Comparison of ENCODE assay signal across 2 cellular contexts in the genomic region with DNA sequence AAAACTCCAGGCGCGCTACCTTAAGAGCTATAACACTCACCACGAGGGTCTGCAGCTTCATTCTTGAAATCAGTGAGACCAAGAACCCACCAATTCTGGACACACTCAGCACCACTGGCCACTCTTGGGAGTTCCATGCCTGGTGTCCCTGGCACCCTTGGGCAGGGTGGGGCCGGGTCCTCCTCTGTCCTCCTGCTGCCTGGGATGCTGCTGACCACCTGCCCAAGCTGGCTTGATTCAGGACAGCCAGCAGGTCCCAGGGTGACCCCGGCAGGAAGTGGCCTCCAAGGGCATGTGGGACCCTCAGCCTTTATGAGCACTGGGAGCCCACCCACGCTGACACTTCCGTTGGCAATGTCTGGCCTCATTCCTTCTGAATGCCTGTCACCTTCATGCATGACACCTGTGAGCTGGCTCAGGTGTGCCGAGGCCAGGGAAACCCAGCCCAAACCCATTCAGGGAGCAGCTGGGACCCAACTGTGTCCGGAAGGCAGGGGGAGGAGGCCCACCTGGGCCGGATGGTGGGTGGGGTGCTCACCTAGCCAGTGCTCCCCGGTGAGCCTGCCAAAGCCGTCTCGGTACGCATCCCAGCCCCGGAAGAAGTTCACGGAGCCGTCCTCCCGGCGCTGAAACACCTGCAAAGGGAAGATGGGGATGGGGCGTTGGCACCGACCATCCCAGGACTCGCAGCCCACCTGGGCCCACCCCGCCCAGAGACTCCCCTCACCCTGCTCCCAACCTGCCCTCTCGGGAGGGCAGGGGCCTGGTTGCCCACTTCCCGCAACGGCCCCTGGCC.
TF ChIP-seq lines count a peak whose summit lies in the region.

No MANE protein-coding gene starts in this region.

TF ChIP-seq in K562, 482 proteins besides CTCF, POLR2A, EP300 and RAD21:
- TF ChIP-seq, protein P1, sequence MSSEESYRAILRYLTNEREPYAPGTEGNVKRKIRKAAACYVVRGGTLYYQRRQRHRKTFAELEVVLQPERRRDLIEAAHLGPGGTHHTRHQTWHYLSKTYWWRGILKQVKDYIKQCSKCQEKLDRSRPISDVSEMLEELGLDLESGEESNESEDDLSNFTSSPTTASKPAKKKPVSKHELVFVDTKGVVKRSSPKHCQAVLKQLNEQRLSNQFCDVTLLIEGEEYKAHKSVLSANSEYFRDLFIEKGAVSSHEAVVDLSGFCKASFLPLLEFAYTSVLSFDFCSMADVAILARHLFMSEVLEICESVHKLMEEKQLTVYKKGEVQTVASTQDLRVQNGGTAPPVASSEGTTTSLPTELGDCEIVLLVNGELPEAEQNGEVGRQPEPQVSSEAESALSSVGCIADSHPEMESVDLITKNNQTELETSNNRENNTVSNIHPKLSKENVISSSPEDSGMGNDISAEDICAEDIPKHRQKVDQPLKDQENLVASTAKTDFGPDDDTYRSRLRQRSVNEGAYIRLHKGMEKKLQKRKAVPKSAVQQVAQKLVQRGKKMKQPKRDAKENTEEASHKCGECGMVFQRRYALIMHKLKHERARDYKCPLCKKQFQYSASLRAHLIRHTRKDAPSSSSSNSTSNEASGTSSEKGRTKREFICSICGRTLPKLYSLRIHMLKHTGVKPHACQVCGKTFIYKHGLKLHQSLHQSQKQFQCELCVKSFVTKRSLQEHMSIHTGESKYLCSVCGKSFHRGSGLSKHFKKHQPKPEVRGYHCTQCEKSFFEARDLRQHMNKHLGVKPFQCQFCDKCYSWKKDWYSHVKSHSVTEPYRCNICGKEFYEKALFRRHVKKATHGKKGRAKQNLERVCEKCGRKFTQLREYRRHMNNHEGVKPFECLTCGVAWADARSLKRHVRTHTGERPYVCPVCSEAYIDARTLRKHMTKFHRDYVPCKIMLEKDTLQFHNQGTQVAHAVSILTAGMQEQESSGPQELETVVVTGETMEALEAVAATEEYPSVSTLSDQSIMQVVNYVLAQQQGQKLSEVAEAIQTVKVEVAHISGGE (CRISPR knock-in tag; IDR thresholded peaks at IDR 0.05), result no peak
- TF ChIP-seq POLR2AphosphoS2 (IDR thresholded peaks at IDR 0.05; ENCODE audit: low read length), result no peak
- no peak for TF ChIP-seq ARID1B (IDR thresholded peaks at IDR 0.05)
- TF ChIP-seq, protein P2, sequence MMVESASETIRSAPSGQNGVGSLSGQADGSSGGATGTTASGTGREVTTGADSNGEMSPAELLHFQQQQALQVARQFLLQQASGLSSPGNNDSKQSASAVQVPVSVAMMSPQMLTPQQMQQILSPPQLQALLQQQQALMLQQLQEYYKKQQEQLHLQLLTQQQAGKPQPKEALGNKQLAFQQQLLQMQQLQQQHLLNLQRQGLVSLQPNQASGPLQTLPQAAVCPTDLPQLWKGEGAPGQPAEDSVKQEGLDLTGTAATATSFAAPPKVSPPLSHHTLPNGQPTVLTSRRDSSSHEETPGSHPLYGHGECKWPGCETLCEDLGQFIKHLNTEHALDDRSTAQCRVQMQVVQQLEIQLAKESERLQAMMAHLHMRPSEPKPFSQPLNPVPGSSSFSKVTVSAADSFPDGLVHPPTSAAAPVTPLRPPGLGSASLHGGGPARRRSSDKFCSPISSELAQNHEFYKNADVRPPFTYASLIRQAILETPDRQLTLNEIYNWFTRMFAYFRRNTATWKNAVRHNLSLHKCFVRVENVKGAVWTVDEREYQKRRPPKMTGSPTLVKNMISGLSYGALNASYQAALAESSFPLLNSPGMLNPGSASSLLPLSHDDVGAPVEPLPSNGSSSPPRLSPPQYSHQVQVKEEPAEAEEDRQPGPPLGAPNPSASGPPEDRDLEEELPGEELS (CRISPR knock-in tag; IDR thresholded peaks at IDR 0.05; ENCODE audit: borderline replicate concordance), result no peak
- TF ChIP-seq, protein P3, sequence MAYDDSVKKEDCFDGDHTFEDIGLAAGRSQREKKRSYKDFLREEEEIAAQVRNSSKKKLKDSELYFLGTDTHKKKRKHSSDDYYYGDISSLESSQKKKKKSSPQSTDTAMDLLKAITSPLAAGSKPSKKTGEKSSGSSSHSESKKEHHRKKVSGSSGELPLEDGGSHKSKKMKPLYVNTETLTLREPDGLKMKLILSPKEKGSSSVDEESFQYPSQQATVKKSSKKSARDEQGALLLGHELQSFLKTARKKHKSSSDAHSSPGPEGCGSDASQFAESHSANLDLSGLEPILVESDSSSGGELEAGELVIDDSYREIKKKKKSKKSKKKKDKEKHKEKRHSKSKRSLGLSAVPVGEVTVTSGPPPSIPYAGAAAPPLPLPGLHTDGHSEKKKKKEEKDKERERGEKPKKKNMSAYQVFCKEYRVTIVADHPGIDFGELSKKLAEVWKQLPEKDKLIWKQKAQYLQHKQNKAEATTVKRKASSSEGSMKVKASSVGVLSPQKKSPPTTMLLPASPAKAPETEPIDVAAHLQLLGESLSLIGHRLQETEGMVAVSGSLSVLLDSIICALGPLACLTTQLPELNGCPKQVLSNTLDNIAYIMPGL (CRISPR knock-in tag; IDR thresholded peaks at IDR 0.05), result peak; percentile 75; the same call in 1 of the 2 replicates
- no peak for TF ChIP-seq NBN (IDR thresholded peaks at IDR 0.05; ENCODE audit: low read depth)
- TF ChIP-seq CC2D1A (IDR thresholded peaks at IDR 0.05), result no peak
- TF ChIP-seq EHMT2 (IDR thresholded peaks at IDR 0.05), result no peak
- TF ChIP-seq, protein P4, sequence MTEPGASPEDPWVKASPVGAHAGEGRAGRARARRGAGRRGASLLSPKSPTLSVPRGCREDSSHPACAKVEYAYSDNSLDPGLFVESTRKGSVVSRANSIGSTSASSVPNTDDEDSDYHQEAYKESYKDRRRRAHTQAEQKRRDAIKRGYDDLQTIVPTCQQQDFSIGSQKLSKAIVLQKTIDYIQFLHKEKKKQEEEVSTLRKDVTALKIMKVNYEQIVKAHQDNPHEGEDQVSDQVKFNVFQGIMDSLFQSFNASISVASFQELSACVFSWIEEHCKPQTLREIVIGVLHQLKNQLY (CRISPR knock-in tag; conservative IDR thresholded peaks at IDR 0.05), result peak in 1 of 2 experiments; percentile 58; a peak in 2 of 4 replicates

TF ChIP-seq in HepG2, 621 proteins besides CTCF, POLR2A, EP300 and RAD21:
- TF ChIP-seq ZNF589 (CRISPR knock-in tag; conservative IDR thresholded peaks at IDR 0.05) (no peak), MAFK (conservative IDR thresholded peaks at IDR 0.05 in 1 of 2, IDR thresholded peaks at IDR 0.05 in 1 of 2; ENCODE audit: low read length in 2 of 2) (no peak), RFX5 (IDR thresholded peaks at IDR 0.05; ENCODE audit: low read depth, low read length) (no peak), CCAR2 (optimal IDR thresholded peaks at IDR 0.05; ENCODE audit: low read depth, low read length) (no peak), ZNF761 (CRISPR knock-in tag; conservative IDR thresholded peaks at IDR 0.05) (no peak), FOXP1 (IDR thresholded peaks at IDR 0.05) (no peak), FOXP1 (CRISPR knock-in tag; IDR thresholded peaks at IDR 0.05) (no peak), RFXAP (CRISPR knock-in tag; IDR thresholded peaks at IDR 0.05; ENCODE audit: borderline replicate concordance) (no peak), MATR3 (CRISPR knock-in tag; IDR thresholded peaks at IDR 0.05) (no peak), CENPT (CRISPR knock-in tag; IDR thresholded peaks at IDR 0.05; ENCODE audit: low read depth) (no peak), ZNF839 (CRISPR knock-in tag; IDR thresholded peaks at IDR 0.05; ENCODE audit: borderline replicate concordance) (no peak), U2AF2 (IDR thresholded peaks at IDR 0.05; ENCODE audit: low read depth, low read length) (no peak), ZNF558 (CRISPR knock-in tag; IDR thresholded peaks at IDR 0.05; ENCODE audit: borderline replicate concordance) (no peak), SNAPC2 (CRISPR knock-in tag; IDR thresholded peaks at IDR 0.05) (no peak), SIN3A (IDR thresholded peaks at IDR 0.05; ENCODE audit: borderline replicate concordance, low read depth, low read length) (no peak), CBX1 (IDR thresholded peaks at IDR 0.05; ENCODE audit: low read depth) (no peak)
- TF ChIP-seq, protein P5, sequence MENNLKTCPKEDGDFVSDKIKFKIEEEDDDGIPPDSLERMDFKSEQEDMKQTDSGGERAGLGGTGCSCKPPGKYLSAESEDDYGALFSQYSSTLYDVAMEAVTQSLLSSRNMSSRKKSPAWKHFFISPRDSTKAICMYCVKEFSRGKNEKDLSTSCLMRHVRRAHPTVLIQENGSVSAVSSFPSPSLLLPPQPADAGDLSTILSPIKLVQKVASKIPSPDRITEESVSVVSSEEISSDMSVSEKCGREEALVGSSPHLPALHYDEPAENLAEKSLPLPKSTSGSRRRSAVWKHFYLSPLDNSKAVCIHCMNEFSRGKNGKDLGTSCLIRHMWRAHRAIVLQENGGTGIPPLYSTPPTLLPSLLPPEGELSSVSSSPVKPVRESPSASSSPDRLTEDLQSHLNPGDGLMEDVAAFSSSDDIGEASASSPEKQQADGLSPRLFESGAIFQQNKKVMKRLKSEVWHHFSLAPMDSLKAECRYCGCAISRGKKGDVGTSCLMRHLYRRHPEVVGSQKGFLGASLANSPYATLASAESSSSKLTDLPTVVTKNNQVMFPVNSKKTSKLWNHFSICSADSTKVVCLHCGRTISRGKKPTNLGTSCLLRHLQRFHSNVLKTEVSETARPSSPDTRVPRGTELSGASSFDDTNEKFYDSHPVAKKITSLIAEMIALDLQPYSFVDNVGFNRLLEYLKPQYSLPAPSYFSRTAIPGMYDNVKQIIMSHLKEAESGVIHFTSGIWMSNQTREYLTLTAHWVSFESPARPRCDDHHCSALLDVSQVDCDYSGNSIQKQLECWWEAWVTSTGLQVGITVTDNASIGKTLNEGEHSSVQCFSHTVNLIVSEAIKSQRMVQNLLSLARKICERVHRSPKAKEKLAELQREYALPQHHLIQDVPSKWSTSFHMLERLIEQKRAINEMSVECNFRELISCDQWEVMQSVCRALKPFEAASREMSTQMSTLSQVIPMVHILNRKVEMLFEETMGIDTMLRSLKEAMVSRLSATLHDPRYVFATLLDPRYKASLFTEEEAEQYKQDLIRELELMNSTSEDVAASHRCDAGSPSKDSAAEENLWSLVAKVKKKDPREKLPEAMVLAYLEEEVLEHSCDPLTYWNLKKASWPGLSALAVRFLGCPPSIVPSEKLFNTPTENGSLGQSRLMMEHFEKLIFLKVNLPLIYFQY (CRISPR knock-in tag; IDR thresholded peaks at IDR 0.05; ENCODE audit: borderline replicate concordance), result no peak
- TF ChIP-seq, protein P6, sequence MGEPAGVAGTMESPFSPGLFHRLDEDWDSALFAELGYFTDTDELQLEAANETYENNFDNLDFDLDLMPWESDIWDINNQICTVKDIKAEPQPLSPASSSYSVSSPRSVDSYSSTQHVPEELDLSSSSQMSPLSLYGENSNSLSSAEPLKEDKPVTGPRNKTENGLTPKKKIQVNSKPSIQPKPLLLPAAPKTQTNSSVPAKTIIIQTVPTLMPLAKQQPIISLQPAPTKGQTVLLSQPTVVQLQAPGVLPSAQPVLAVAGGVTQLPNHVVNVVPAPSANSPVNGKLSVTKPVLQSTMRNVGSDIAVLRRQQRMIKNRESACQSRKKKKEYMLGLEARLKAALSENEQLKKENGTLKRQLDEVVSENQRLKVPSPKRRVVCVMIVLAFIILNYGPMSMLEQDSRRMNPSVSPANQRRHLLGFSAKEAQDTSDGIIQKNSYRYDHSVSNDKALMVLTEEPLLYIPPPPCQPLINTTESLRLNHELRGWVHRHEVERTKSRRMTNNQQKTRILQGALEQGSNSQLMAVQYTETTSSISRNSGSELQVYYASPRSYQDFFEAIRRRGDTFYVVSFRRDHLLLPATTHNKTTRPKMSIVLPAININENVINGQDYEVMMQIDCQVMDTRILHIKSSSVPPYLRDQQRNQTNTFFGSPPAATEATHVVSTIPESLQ (CRISPR knock-in tag; conservative IDR thresholded peaks at IDR 0.05), result no peak
- TF ChIP-seq, protein P7, sequence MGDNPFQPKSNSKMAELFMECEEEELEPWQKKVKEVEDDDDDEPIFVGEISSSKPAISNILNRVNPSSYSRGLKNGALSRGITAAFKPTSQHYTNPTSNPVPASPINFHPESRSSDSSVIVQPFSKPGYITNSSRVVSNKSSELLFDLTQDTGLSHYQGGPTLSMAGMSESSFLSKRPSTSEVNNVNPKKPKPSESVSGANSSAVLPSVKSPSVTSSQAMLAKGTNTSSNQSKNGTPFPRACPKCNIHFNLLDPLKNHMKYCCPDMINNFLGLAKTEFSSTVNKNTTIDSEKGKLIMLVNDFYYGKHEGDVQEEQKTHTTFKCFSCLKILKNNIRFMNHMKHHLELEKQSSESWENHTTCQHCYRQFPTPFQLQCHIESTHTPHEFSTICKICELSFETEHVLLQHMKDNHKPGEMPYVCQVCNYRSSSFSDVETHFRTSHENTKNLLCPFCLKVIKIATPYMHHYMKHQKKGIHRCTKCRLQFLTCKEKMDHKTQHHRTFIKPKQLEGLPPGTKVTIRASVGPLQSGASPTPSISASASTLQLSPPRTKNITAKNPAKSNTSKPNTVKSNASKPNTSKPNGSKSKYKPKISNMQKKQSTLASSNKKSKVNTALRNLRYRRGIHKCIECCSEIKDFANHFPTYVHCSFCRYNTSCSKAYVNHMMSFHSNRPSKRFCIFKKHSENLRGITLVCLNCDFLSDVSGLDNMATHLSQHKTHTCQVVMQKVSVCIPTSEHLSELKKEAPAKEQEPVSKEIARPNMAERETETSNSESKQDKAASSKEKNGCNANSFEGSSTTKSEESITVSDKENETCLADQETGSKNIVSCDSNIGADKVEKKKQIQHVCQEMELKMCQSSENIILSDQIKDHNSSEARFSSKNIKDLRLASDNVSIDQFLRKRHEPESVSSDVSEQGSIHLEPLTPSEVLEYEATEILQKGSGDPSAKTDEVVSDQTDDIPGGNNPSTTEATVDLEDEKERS (CRISPR knock-in tag; IDR thresholded peaks at IDR 0.05), result no peak
